Comparison of ENCODE assay signal across 22 cellular contexts in the genomic region with DNA sequence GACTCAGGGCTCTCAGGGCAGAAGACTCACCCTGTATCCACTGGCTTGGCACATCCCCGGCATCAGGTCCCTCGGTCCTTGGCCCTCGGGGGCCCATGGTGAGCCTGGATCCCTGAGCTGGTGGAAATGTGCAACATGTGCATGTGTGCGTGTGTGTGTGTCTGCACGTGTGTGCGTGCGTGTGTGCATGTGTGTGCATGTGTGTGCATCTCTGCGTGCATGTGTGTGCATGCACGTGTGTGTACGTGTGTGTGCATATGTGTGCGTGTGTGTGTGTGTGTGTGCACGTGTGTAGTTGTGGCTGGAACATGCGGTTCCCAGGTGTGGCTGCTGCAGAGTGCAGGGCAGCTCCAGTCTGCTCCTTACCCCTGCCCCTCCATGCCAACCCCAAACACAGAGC. TPM values are rescaled to one million over a fixed set of nuclear protein-coding genes. Genes with fewer than 3 reads are reported as not detected.
DNase-seq lines count a peak whose midpoint lies in the region; ATAC-seq, FAIRE-seq and TF ChIP-seq lines count a peak whose summit lies in the region.
"Had no signal": no experiment of that assay in that cellular context is flagged by ENCODE, and none has a peak within 500 bp of the region (broad histone marks: within the 10 kb centered on the region; RNA-seq: fewer than 3 reads in every experiment).

No MANE protein-coding gene starts in this region.

- H2AFZ ChIP-seq in OCI-LY1 (ENCODE audit: low read length) = no peak overlapping the region
- H2AFZ ChIP-seq in H1 (ENCODE audit: low read length) = no peak overlapping the region

- H2BK15ac ChIP-seq in H1 (ENCODE audit: low read length) = 0 out of 2 replicates have a peak overlapping the region, but pooled peaks have one; percentile 65

- no peaks in the 10 kb centered on the region for H4K20me1 ChIP-seq in OCI-LY1 (ENCODE audit: insufficient read depth, low read length)
- peaks cover 0 to 6% of the 10 kb centered on the region in 2 experiments for H4K20me1 ChIP-seq in H1 (replicated peaks in 1 of 2; ENCODE audit: control insufficient read depth in 1 of 2, insufficient read depth in 2 of 2, low read length in 2 of 2)

- peak overlapping the region; percentile 69; the same call in 1 of the 2 replicates for H3K9ac ChIP-seq in OCI-LY1 (ENCODE audit: low read length)
- peak overlapping the region in 1 of 4 experiments; percentile 50; a peak in 2 of 7 replicates for H3K9ac ChIP-seq in H1 (replicated peaks in 1 of 4; ENCODE audit: extremely low read depth in 1 of 4, low read depth in 3 of 4, low read length in 3 of 4)

- no peak for ATAC-seq in HG03039 (IDR thresholded peaks at IDR 0.05; ENCODE audit: unreplicated experiment)
- ATAC-seq: A549; CD8-positive, alpha-beta T cell; SK-N-SH treated with all-trans-retinoic acid at 6 μM for 48 hours had no signal

- H3K4me3 ChIP-seq in OCI-LY1 (ENCODE audit: low read depth, low read length, poor library complexity, severe bottlenecking) (peak overlapping the region; percentile 69), H1 (ENCODE audit: extremely low read depth in 1 of 4, insufficient read depth in 2 of 4, low read depth in 3 of 4, low read length in 4 of 4) (no peak overlapping the region)
- H3K4me3 ChIP-seq: A549, MG63, Peyer's patch had no signal

- H3F3A ChIP-seq in OCI-LY1 (ENCODE audit: insufficient read depth, low read length) = no peaks in the 10 kb centered on the region

- CTCF ChIA-PET in H1 (lab: Charles Lee; ENCODE audit: partially characterized antibody) = interaction anchor here (1.1 to 3.5 kb wide), 4 partner anchors 10 to 134 kb away, joined by 3 to 22 read pairs (median 3); no protein-coding TSS in a partner anchor

- H3K9me3 ChIP-seq in OCI-LY1 (ENCODE audit: low read length) (no peaks in the 10 kb centered on the region), H1 (ENCODE audit: insufficient read depth in 2 of 2, low read depth in 1 of 2, low read length in 1 of 2) (no peaks in the 10 kb centered on the region)
- H3K9me3 ChIP-seq: A549, Caco-2, MG63, Peyer's patch had no signal

- FAIRE-seq in GM12892 (lab: Jason Lieb, UNC) (peak; percentile 40), H1 (lab: Jason Lieb, UNC) (no peak), urothelium cell line (lab: Jason Lieb, UNC) (peak; percentile 86)
- FAIRE-seq: A549 had no signal

- no peak overlapping the region for H4K5ac ChIP-seq in H1 (ENCODE audit: insufficient read length, low read depth, low read length)

- no peak for TF ChIP-seq POLR2A in GM12892 (IDR thresholded peaks at IDR 0.05; ENCODE audit: low read depth, low read length)
- no peak for TF ChIP-seq POLR2A in H1 (IDR thresholded peaks at IDR 0.05; ENCODE audit: control extremely low read depth in 1 of 2, low read depth in 2 of 2, low read length in 2 of 2)

- H3K14ac ChIP-seq in H1 (ENCODE audit: insufficient read length) = no peak overlapping the region

- DNase-seq in GM12892 (ENCODE audit: insufficient read length) (no peak), H1 (ENCODE audit: low read depth in 1 of 2, low spot score in 2 of 2) (no peak), urothelium cell line (ENCODE audit: low spot score) (no peak), cerebellar cortex (ENCODE audit: low spot score) (no peak), NCI-H1092 (lab: John Stamatoyannopoulos, UW) (no peak)
- DNase-seq: AML-193; Caco-2; CD8-positive, alpha-beta T cell; DMS 273 treated with DMSO at 0.1 percent for 48 hours; GOT3; HCEC 1CT; NCI-H446; NCI-H526 had no signal

- no peaks in the 10 kb centered on the region for H3K79me1 ChIP-seq in H1 (ENCODE audit: low read depth, low read length)

- H3K18ac ChIP-seq in H1 (ENCODE audit: extremely low read depth, low read length) = no peak overlapping the region

- peak overlapping the region; percentile 82 for H3K4me2 ChIP-seq in OCI-LY1 (ENCODE audit: low read length)
- no peak overlapping the region for H3K4me2 ChIP-seq in H1 (ENCODE audit: insufficient read depth in 1 of 2, low read depth in 2 of 2, low read length in 2 of 2)
- H3K4me2 ChIP-seq: A549 had no signal

- 0 out of 2 replicates have a peak overlapping the region, but pooled peaks have one; percentile 60 for H2BK5ac ChIP-seq in H1 (ENCODE audit: low read depth, low read length)

- H3K23ac ChIP-seq in H1 (ENCODE audit: insufficient read length) = no peak overlapping the region

- H3K36me3 ChIP-seq in OCI-LY1 (ENCODE audit: insufficient read depth, low read length) (peaks cover 31% of the 10 kb centered on the region), H1 (ENCODE audit: control insufficient read depth in 2 of 4, insufficient read depth in 4 of 4, low read length in 3 of 4) (no peaks in the 10 kb centered on the region; a peak in 1 of 8 replicates)
- H3K36me3 ChIP-seq: MG63, Peyer's patch had no signal

- H3K56ac ChIP-seq in H1 (replicated peaks; ENCODE audit: insufficient read length, low read depth, low read length) = no peak overlapping the region

- TF ChIP-seq EP300 in H1 (IDR thresholded peaks at IDR 0.05; ENCODE audit: borderline replicate concordance in 1 of 2, low read depth in 2 of 2, low read length in 2 of 2) = no peak

- no peak overlapping the region for H2BK20ac ChIP-seq in H1 (ENCODE audit: low read length)

- TF ChIP-seq RAD21 in H1 (IDR thresholded peaks at IDR 0.05 in 1 of 2, conservative IDR thresholded peaks at IDR 0.05 in 1 of 2; ENCODE audit: low read depth in 2 of 2, low read length in 2 of 2) = no peak

- H3K27ac ChIP-seq in OCI-LY1 (ENCODE audit: low read depth, low read length, poor library complexity, severe bottlenecking) = peak overlapping the region; percentile 95
- H3K27ac ChIP-seq in H1 (ENCODE audit: low read depth, low read length) = no peak overlapping the region
- H3K27ac ChIP-seq: A549, C4-2B, HL-60, Peyer's patch had no signal

- no peak overlapping the region; the same call in 1 of the 2 replicates for H4K8ac ChIP-seq in H1 (ENCODE audit: extremely low read depth, insufficient read depth, low read length)

- H3K4ac ChIP-seq in H1 (replicated peaks; ENCODE audit: insufficient read length, low read depth, low read length) = no peak overlapping the region

- H3K4me1 ChIP-seq in OCI-LY1 (ENCODE audit: insufficient read depth, low read length, severe bottlenecking) (peaks cover 100% of the 10 kb centered on the region), H1 (replicated peaks in 1 of 4; ENCODE audit: control insufficient read depth in 3 of 4, insufficient read depth in 4 of 4, low read length in 3 of 4) (peaks cover 0 to 6% (median 4%) of the 10 kb centered on the region in 4 experiments; a peak in 4 of 7 replicates)
- H3K4me1 ChIP-seq: Peyer's patch had no signal

- no peak overlapping the region for H2BK120ac ChIP-seq in H1 (replicated peaks; ENCODE audit: low read depth, low read length)

- H3K27me3 ChIP-seq in OCI-LY1 (ENCODE audit: insufficient read depth, low read length) (no peaks in the 10 kb centered on the region), H1 (replicated peaks in 1 of 4; ENCODE audit: control insufficient read depth in 3 of 4, extremely low read depth in 1 of 4, insufficient read depth in 3 of 4, low read length in 3 of 4) (no peaks in the 10 kb centered on the region; a peak in 2 of 7 replicates)
- H3K27me3 ChIP-seq: Peyer's patch had no signal

- POLR2A ChIA-PET in H1 (lab: Charles Lee; ENCODE audit: partially characterized antibody) = no interaction called here

- H3K79me2 ChIP-seq in OCI-LY1 (ENCODE audit: insufficient read depth, low read length) (no peaks in the 10 kb centered on the region), H1 (ENCODE audit: control insufficient read depth in 1 of 2, insufficient read depth in 2 of 2, low read length in 2 of 2) (no peaks in the 10 kb centered on the region)

- H2AK5ac ChIP-seq in H1 (ENCODE audit: low read depth, low read length) = peak overlapping the region; percentile 94; the same call in 1 of the 2 replicates

- H3K9me2 ChIP-seq in OCI-LY1 (ENCODE audit: low read depth, low read length) = no peaks in the 10 kb centered on the region

- TF ChIP-seq CTCF in OCI-LY1 (IDR thresholded peaks at IDR 0.05; ENCODE audit: low read length) (no peak), H1 (IDR thresholded peaks at IDR 0.05; ENCODE audit: control extremely low read depth in 1 of 3, insufficient read depth in 1 of 3, low read depth in 1 of 3, low read length in 3 of 3) (no peak)

- peaks cover 3% of the 10 kb centered on the region; the same call in 1 of the 2 replicates for H3K23me2 ChIP-seq in H1 (ENCODE audit: low read depth, low read length)

- peak overlapping the region; percentile 23 for H4K91ac ChIP-seq in H1 (replicated peaks; ENCODE audit: insufficient read length, low read length)

- 88% methylated on average over 13 of the region's 13 CpGs; no CpG with 5 or more reads in 1 of the 2 experiments for WGBS in H1 (ENCODE audit: extremely low coverage in 1 of 2, insufficient coverage in 1 of 2, insufficient read length in 1 of 2, insufficient replicate concordance in 2 of 2, low coverage in 1 of 2, low lambda C conversion rate in 2 of 2, missing lambda C conversion rate in 1 of 2), 2 experiments

- peak overlapping the region; percentile 84; the same call in 1 of the 2 replicates for H2BK12ac ChIP-seq in H1 (ENCODE audit: low read depth, low read length)

TF ChIP-seq in H1, 55 proteins besides CTCF, POLR2A, EP300 and RAD21:
- TF ChIP-seq HDAC6 (IDR thresholded peaks at IDR 0.05; ENCODE audit: low read depth, low read length) = no peak

RNA-seq across cellular contexts. Expression of a gene that starts 51.3 kb away (rescaled TPM):
- polyA plus RNA-seq in GM12892 (2012; ENCODE audit: missing spikeins) = 0.06 TPM
- not detected in 2 replicates for total RNA-seq in H1 (2021; fragmentation: NEBNext Ultra II Directional; extraction: Animal tissue kit (Norgen Biotek cat#: 25700))
- 0.02 TPM in 1 of 2 replicates, not detected in the other for polyA plus RNA-seq in H1 (2011; rRNA removed)
- polyA plus RNA-seq in H1 (2011; cell fraction: cytosol; rRNA removed) = not detected
- not detected for polyA plus RNA-seq in H1 (2011; cell fraction: nucleus; rRNA removed)
- polyA plus RNA-seq in H1 (2012, experiment 1 of 2) = not detected in 4 replicates
- polyA plus RNA-seq in H1 (2012, experiment 2 of 2) = not detected
- not detected for polyA plus RNA-seq in H1 (2013, experiment 1 of 2)
- polyA plus RNA-seq in H1 (2013, experiment 2 of 2) = not detected
- not detected in 2 replicates for polyA minus RNA-seq in H1 (2011; rRNA and poly(A)+ RNA removed)
- not detected for polyA minus RNA-seq in H1 (2011; cell fraction: cytosol; rRNA and poly(A)+ RNA removed)
- polyA minus RNA-seq in H1 (2011; cell fraction: nucleus; rRNA and poly(A)+ RNA removed) = not detected
- total RNA-seq: LHCN-M2 had no signal
- polyA plus RNA-seq: A549 had no signal
